Comparison of ENCODE assay signal across 1 cellular context in the genomic region with DNA sequence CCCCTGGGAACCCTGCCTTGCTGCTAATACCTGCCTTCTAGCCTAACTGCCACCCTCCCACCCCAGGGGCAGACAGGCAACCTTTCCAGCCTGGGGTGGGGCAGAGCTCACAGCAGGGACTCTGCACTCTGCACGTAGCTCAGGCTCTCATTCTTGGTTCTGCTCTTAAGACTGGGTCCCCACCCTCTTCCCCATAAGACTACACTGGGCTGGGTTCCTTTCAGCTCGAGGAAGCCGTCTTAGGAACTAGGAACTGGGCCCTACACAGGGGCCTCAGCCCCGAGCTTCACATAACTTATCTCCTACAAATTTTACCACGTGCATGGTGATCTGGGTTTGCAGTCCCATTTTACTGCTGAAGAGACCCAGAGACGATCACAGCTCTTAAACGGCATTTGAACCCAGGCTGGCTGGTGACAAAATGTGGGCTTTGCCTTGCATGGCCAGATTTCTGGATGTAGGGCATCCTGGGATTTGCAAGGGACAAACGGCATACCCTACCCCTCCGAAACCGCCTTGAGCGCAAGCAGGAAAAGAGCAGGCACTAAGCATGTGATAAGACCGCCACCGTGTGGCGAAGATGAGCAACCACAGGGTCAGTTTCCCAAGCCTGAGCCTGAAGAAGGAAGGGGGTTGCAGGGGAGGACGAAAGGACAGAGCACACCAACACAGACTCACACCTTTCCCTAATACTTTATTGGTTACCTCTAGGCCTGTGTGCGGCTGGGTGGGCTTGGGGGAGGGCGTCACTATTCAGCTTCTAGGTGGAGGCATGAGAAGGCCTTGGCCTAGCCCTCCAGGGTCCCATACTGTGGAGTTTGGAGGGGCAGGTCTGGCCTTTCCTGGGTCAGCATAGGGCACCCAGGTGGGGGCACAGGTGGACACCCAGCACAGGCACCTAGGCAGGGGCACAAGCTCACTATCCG.
TF ChIP-seq lines count a peak whose summit lies in the region.

No MANE protein-coding gene starts in this region.

TF ChIP-seq in PFSK-1, 5 proteins besides CTCF, POLR2A, EP300 and RAD21 (continued from another document):
- TF ChIP-seq, protein P1, sequence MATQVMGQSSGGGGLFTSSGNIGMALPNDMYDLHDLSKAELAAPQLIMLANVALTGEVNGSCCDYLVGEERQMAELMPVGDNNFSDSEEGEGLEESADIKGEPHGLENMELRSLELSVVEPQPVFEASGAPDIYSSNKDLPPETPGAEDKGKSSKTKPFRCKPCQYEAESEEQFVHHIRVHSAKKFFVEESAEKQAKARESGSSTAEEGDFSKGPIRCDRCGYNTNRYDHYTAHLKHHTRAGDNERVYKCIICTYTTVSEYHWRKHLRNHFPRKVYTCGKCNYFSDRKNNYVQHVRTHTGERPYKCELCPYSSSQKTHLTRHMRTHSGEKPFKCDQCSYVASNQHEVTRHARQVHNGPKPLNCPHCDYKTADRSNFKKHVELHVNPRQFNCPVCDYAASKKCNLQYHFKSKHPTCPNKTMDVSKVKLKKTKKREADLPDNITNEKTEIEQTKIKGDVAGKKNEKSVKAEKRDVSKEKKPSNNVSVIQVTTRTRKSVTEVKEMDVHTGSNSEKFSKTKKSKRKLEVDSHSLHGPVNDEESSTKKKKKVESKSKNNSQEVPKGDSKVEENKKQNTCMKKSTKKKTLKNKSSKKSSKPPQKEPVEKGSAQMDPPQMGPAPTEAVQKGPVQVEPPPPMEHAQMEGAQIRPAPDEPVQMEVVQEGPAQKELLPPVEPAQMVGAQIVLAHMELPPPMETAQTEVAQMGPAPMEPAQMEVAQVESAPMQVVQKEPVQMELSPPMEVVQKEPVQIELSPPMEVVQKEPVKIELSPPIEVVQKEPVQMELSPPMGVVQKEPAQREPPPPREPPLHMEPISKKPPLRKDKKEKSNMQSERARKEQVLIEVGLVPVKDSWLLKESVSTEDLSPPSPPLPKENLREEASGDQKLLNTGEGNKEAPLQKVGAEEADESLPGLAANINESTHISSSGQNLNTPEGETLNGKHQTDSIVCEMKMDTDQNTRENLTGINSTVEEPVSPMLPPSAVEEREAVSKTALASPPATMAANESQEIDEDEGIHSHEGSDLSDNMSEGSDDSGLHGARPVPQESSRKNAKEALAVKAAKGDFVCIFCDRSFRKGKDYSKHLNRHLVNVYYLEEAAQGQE (IDR thresholded peaks at IDR 0.05; ENCODE audit: insufficient read depth in 1 of 2, low read depth in 2 of 2, low read length in 2 of 2), result 0 out of 4 replicates have a peak, but pooled peaks of 1 of the 2 experiments have one; percentile 4
- TF ChIP-seq POLR2AphosphoS5 (IDR thresholded peaks at IDR 0.05; ENCODE audit: low read depth, low read length) (no peak; the same call in 1 of the 2 replicates), TAF1 (IDR thresholded peaks at IDR 0.05; ENCODE audit: borderline replicate concordance, insufficient read depth, low read length) (no peak)
